Comparison of ENCODE assay signal across 23 cellular contexts in the genomic region with DNA sequence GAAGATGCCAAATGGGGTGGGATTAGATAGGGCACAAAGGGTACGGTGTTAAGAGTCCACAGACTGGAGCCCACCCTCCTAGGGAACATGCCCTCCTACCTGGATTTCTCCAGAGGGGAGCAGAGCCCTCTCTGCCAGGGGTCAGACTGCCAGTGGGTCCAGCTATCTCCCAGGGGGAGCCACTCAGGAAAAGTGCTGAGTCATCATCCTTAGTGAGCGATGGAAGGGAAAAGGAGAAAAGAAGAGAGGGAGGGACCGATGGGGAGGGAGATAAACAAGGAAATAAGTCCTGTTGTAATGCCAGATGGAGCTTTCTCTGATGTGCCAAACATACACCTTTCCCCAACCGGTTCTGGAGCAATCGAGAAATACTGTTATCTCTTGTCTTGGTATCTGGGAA. TPM values are rescaled to one million over a fixed set of nuclear protein-coding genes. Genes with fewer than 3 reads are reported as not detected.
DNase-seq lines count a peak whose midpoint lies in the region; ATAC-seq and TF ChIP-seq lines count a peak whose summit lies in the region.
"Had no signal": no experiment of that assay in that cellular context is flagged by ENCODE, and none has a peak within 500 bp of the region (broad histone marks: within the 10 kb centered on the region; RNA-seq: fewer than 3 reads in every experiment).

No MANE protein-coding gene starts in this region.

- H4K8ac ChIP-seq in IMR-90 (ENCODE audit: low read depth in 2 of 2, low read length in 2 of 2) (no peak overlapping the region), trophoblast cell (ENCODE audit: low read depth, low read length) (no peak overlapping the region)

- no peak overlapping the region for H2AK9ac ChIP-seq in IMR-90 (replicated peaks; ENCODE audit: low read depth, low read length, poor library complexity)

- no peaks in the 10 kb centered on the region for H3K9me1 ChIP-seq in IMR-90 (ENCODE audit: insufficient read depth, low read length)

- dilution Hi-C loops in IMR-90 (cut with HindIII; ENCODE audit: low sequenced_read_pairs, unreplicated experiment), result no loop called here

- no peaks in the 10 kb centered on the region for H3F3A ChIP-seq in GM23338 (replicated peaks; ENCODE audit: low read depth)

- H3K4ac ChIP-seq in IMR-90 (ENCODE audit: low read depth, low read length) (no peak overlapping the region), trophoblast cell (ENCODE audit: low read depth, low read length) (no peak overlapping the region)

- no peak overlapping the region for H3K18ac ChIP-seq in IMR-90 (ENCODE audit: low read depth, low read length)
- no peak overlapping the region for H3K18ac ChIP-seq in trophoblast cell (ENCODE audit: low read length)

- no peaks in the 10 kb centered on the region; the same call in 2 of the 3 replicates for H3K4me1 Mint-ChIP-seq in GM23338

- H2BK120ac ChIP-seq in IMR-90 (ENCODE audit: low read depth, low read length) (no peak overlapping the region), trophoblast cell (ENCODE audit: insufficient read depth, low read length, poor library complexity) (no peak overlapping the region)

- no TSS peak for BruUV-seq in IMR-90 (replicated peaks; lab: Mats Ljungman, UMichigan)

- no peak overlapping the region for H3K9ac ChIP-seq in IMR-90 (ENCODE audit: low read depth, low read length)
- no peak overlapping the region for H3K9ac ChIP-seq in trophoblast cell (ENCODE audit: low read length)

- H2BK5ac ChIP-seq in IMR-90 (ENCODE audit: low read depth, low read length, poor library complexity, severe bottlenecking), result no peak overlapping the region
- no peak overlapping the region for H2BK5ac ChIP-seq in trophoblast cell (ENCODE audit: low read depth, low read length, poor library complexity)

- no peak overlapping the region for H3K4me2 ChIP-seq in GM23338
- no peak overlapping the region for H3K4me2 ChIP-seq in IMR-90 (ENCODE audit: low read depth, low read length)
- H3K4me2 ChIP-seq in trophoblast cell (ENCODE audit: low read length), result no peak overlapping the region

- H2BK12ac ChIP-seq in trophoblast cell (ENCODE audit: low read length), result no peak overlapping the region

- H3K23ac ChIP-seq in IMR-90 (ENCODE audit: low read depth, low read length), result no peak overlapping the region
- H3K23ac ChIP-seq in trophoblast cell (ENCODE audit: low read length), result no peak overlapping the region

- H3K36me3 Mint-ChIP-seq in GM23338 (ENCODE audit: low read depth), result peaks cover 34% of the 10 kb centered on the region

- no peak overlapping the region for H4K5ac ChIP-seq in IMR-90 (ENCODE audit: low read depth, low read length)

- no peaks in the 10 kb centered on the region for H3K79me1 ChIP-seq in IMR-90 (ENCODE audit: low read depth in 1 of 2, low read length in 2 of 2)
- H3K79me1 ChIP-seq in trophoblast cell (ENCODE audit: low read length), result no peaks in the 10 kb centered on the region

- H3K4me3 ChIP-seq in GM23338 (no peak overlapping the region), IMR-90 (ENCODE audit: insufficient read depth, low read depth, low read length) (no peak overlapping the region), trophoblast cell (ENCODE audit: low read depth, low read length) (peak overlapping the region; percentile 49)
- H3K4me3 ChIP-seq: SJCRH30 had no signal

- H3K27ac Mint-ChIP-seq in GM23338, result peak overlapping the region; percentile 82; the same call in 1 of the 2 replicates

- H2BK20ac ChIP-seq in IMR-90 (ENCODE audit: low read depth, low read length), result no peak overlapping the region

- no peak for TF ChIP-seq RAD21 in IMR-90 (IDR thresholded peaks at IDR 0.05; ENCODE audit: low read length)

- no peak overlapping the region for H2BK15ac ChIP-seq in IMR-90 (ENCODE audit: low read depth, low read length)

- CTCF ChIA-PET in IMR-90 (lab: Yijun Ruan, JAX), result no interaction called here

- H3K36me3 ChIP-seq in GM23338 (ENCODE audit: insufficient read depth) (no peaks in the 10 kb centered on the region; the same call in none of the 2 replicates), IMR-90 (ENCODE audit: control insufficient read depth, insufficient read depth, low read length) (no peaks in the 10 kb centered on the region), trophoblast cell (ENCODE audit: control insufficient read depth in 1 of 2, insufficient read depth in 2 of 2, low read length in 2 of 2) (no peaks in the 10 kb centered on the region)
- H3K36me3 ChIP-seq: SJCRH30 had no signal

- H3K27ac ChIP-seq in GM23338 (ENCODE audit: low read depth), result no peak overlapping the region
- no peak overlapping the region for H3K27ac ChIP-seq in IMR-90 (ENCODE audit: insufficient read depth, low read length)
- H3K27ac ChIP-seq in trophoblast cell (ENCODE audit: low read depth, low read length), result no peak overlapping the region
- H3K27ac ChIP-seq: HL-60, SJCRH30 had no signal

- intact Hi-C loops in IMR-90 (cut with micrococcal nuclease), result no loop called here

- peaks cover 16% of the 10 kb centered on the region for H3K9me3 ChIP-seq in IMR-90 (ENCODE audit: control insufficient read depth, insufficient read depth, low read length)
- peaks cover 20% of the 10 kb centered on the region for H3K9me3 ChIP-seq in trophoblast cell (ENCODE audit: insufficient read depth, low read depth, low read length)
- H3K9me3 ChIP-seq: SJCRH30 had no signal

- WGBS in IMR-90 (ENCODE audit: extremely low coverage in 2 of 2, insufficient read length in 1 of 2), 2 experiments, result no CpG with 5 or more reads among the region's 5 CpGs
- WGBS in trophoblast cell (ENCODE audit: extremely low coverage, insufficient coverage, insufficient read length), result no CpG with 5 or more reads among the region's 5 CpGs

- H3K27me3 Mint-ChIP-seq in GM23338 (ENCODE audit: insufficient read depth, low read depth, poor library complexity), result peaks cover 10% of the 10 kb centered on the region

- H3K4me1 ChIP-seq in GM23338 (ENCODE audit: insufficient read depth) (no peaks in the 10 kb centered on the region), IMR-90 (ENCODE audit: control insufficient read depth, insufficient read depth, low read length) (no peaks in the 10 kb centered on the region), trophoblast cell (ENCODE audit: control insufficient read depth in 1 of 2, insufficient read depth in 2 of 2, low read length in 2 of 2) (no peaks in the 10 kb centered on the region)
- H3K4me1 ChIP-seq: SJCRH30 had no signal

- H3K14ac ChIP-seq in IMR-90 (replicated peaks; ENCODE audit: low read depth, low read length), result no peak overlapping the region
- H3K14ac ChIP-seq in trophoblast cell (ENCODE audit: low read length), result no peak overlapping the region

- no peak overlapping the region for H4K91ac ChIP-seq in IMR-90 (ENCODE audit: insufficient read depth, low read depth, low read length)
- H4K91ac ChIP-seq in trophoblast cell (ENCODE audit: low read depth, low read length), result no peak overlapping the region

- no peak overlapping the region for H4K12ac ChIP-seq in trophoblast cell (ENCODE audit: low read depth, low read length)

- peaks cover 50% of the 10 kb centered on the region for H3K9me3 Mint-ChIP-seq in GM23338

- no peak for ATAC-seq in GM23338
- ATAC-seq in IMR-90 (ENCODE audit: low read depth), result no peak
- ATAC-seq: HCT116, PC-3, SK-N-SH treated with all-trans-retinoic acid at 6 μM for 48 hours had no signal

- H3K79me2 ChIP-seq in GM23338 (replicated peaks; ENCODE audit: insufficient read depth), result no peaks in the 10 kb centered on the region
- H3K79me2 ChIP-seq in trophoblast cell (ENCODE audit: control insufficient read depth, insufficient read depth, low read length, poor library complexity), result no peaks in the 10 kb centered on the region

- POLR2A ChIA-PET in IMR-90 (lab: Charles Lee; ENCODE audit: unreplicated experiment), result no interaction called here

- H3K9me2 ChIP-seq in GM23338 (ENCODE audit: insufficient read depth), result peaks cover 4% of the 10 kb centered on the region; the same call in 1 of the 2 replicates

- no peak overlapping the region for H3K56ac ChIP-seq in IMR-90 (ENCODE audit: extremely low read depth, insufficient read depth, low read length)

- in situ Hi-C loops in IMR-90 (cut with MboI; ENCODE audit: low sequenced_read_pairs), result no loop called here
- in situ Hi-C loops in G401 (cut with HindIII; ENCODE audit: low sequenced_read_pairs), result no loop called here

- DNase-seq in GM23338 (ENCODE audit: low spot score) (no peak), IMR-90 (no peak), iPS-NIHi7 (ENCODE audit: extremely low spot score) (peak; percentile 4), trophoblast cell (peak in 1 of 2 donors; percentile 42), kidney tubule cell (ENCODE audit: low spot score) (no peak), G401 (ENCODE audit: low spot score) (no peak), SW 1271 (lab: John Stamatoyannopoulos, UW) (no peak)
- DNase-seq: Calu3; Kasumi-1; NCI-H1092 treated with DMSO at 0.1 percent for 48 hours; NCI-H1436; NCI-H1930; NCI-H748 treated with DMSO at 0.1 percent for 48 hours; NK-92 treated with Interleukin-12 subunit alpha and Interleukin-12 subunit beta, amount 100 ng/mL, for 24 hours; PC-3; SJCRH30 had no signal

- no peak overlapping the region for H3K4me3 Mint-ChIP-seq in GM23338

- H2AK5ac ChIP-seq in IMR-90 (ENCODE audit: low read depth, low read length), result no peak overlapping the region
- no peak overlapping the region for H2AK5ac ChIP-seq in trophoblast cell (ENCODE audit: low read length)

- TF ChIP-seq CTCF in GM23338 (conservative IDR thresholded peaks at IDR 0.05; ENCODE audit: low read depth in 2 of 2) (no peak), IMR-90 (conservative IDR thresholded peaks at IDR 0.05; ENCODE audit: low read depth, low read length) (no peak)

- no peak overlapping the region for H2AFZ ChIP-seq in GM23338
- no peak overlapping the region for H2AFZ ChIP-seq in IMR-90 (replicated peaks; ENCODE audit: low read length, poor library complexity)
- no peak overlapping the region for H2AFZ ChIP-seq in trophoblast cell (ENCODE audit: insufficient read depth, low read length, poor library complexity)

- no peaks in the 10 kb centered on the region for H4K20me1 ChIP-seq in GM23338 (replicated peaks; ENCODE audit: insufficient read depth)
- no peaks in the 10 kb centered on the region for H4K20me1 ChIP-seq in IMR-90 (ENCODE audit: insufficient read depth, low read length)

- TF ChIP-seq POLR2A in IMR-90 (IDR thresholded peaks at IDR 0.05; ENCODE audit: low read depth, low read length), result no peak

- no peaks in the 10 kb centered on the region for H3K27me3 ChIP-seq in GM23338 (ENCODE audit: insufficient read depth)
- no peaks in the 10 kb centered on the region for H3K27me3 ChIP-seq in IMR-90 (ENCODE audit: control insufficient read depth, insufficient read depth, low read length)
- no peaks in the 10 kb centered on the region for H3K27me3 ChIP-seq in trophoblast cell (ENCODE audit: insufficient read depth, low read length)
- H3K27me3 ChIP-seq: SJCRH30 had no signal

RNA-seq across cellular contexts. Expression of a gene that starts 30.4 kb away (rescaled TPM):
- 0.16 TPM in 1 of 2 replicates, not detected in the other for total RNA-seq in GM23338 (2014; rRNA removed; shearing (Covaris generic))
- polyA plus RNA-seq in GM23338 (2016; fragmentation: Nextera tagmentation; extraction: Ambion mirVana) (not detected in 2 replicates), IMR-90 (2012; rRNA removed) (not detected in 2 replicates)
- not detected in 2 replicates for total RNA-seq in IMR-90 (2012; rRNA removed)
- polyA plus RNA-seq in IMR-90 (2012; cell fraction: cytosol; rRNA removed), result not detected in 2 replicates
- not detected in 2 replicates for polyA plus RNA-seq in IMR-90 (2012; cell fraction: nucleus; rRNA removed; ENCODE audit: low replicate concordance)
- polyA plus RNA-seq in trophoblast cell (2013), result 0.06 and 0.07 TPM in 2 replicates
- total RNA-seq in G401 (2014; rRNA removed; shearing (Covaris generic)), result not detected in 2 replicates
- total RNA-seq: H4, M059J, PC-3, RPMI7951, SJCRH30 had no signal
- polyA plus RNA-seq: BJ had no signal

RNA-seq across cellular contexts. Expression of a gene that starts 49.5 kb away (rescaled TPM):
- 48.7 and 49.0 TPM in 2 replicates for total RNA-seq in GM23338 (2014; rRNA removed; shearing (Covaris generic))
- polyA plus RNA-seq in GM23338 (2016; fragmentation: Nextera tagmentation; extraction: Ambion mirVana) (20.8 and 23.3 TPM in 2 replicates), IMR-90 (2012; rRNA removed) (25.5 and 28.6 TPM in 2 replicates)
- total RNA-seq in IMR-90 (2012; rRNA removed), result 39.2 and 43.0 TPM in 2 replicates
- 7.8 and 10.3 TPM in 2 replicates for polyA plus RNA-seq in IMR-90 (2012; cell fraction: cytosol; rRNA removed)
- 5.0 and 31.4 TPM in 2 replicates for polyA plus RNA-seq in IMR-90 (2012; cell fraction: nucleus; rRNA removed; ENCODE audit: low replicate concordance)
- polyA plus RNA-seq in trophoblast cell (2013), result 66.1 and 67.6 TPM in 2 replicates
- total RNA-seq in G401 (2014; rRNA removed; shearing (Covaris generic)), result 18.0 and 28.8 TPM in 2 replicates
